Comparison of ENCODE assay signal across 16 cellular contexts in the genomic region with DNA sequence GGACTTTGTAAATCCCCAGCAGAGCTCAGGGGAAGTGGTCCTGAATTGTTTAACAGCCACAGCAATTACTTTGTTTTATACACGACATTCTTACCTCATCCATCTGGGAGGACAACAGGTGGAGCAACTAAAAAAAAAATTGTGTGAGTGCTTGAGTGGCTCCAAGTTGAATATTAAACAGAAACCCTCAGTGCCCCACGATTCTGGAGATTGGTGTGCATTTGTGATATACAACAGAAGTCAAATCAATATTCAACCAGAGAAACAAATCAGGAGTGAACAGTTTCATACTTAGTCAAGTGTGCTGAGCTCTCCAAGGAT.
"Had no signal": no experiment of that assay in that cellular context is flagged by ENCODE, and none has a peak within 500 bp of the region (broad histone marks: within the 10 kb centered on the region; RNA-seq: fewer than 3 reads in every experiment).

No MANE protein-coding gene starts in this region.

- DNase-seq: activated B cell treated with CpG ODN at 0.5 μM for 24 hours; activated CD4-positive, alpha-beta T cell treated with anti-CD3 and anti-CD28 coated beads for 48 hours; activated CD8-positive, alpha-beta T cell treated with anti-CD3 and anti-CD28 coated beads for 36 hours; activated naive CD4-positive, alpha-beta T cell treated with anti-CD3 and anti-CD28 coated beads for 36 hours; activated T-cell treated with anti-CD3 and anti-CD28 coated beads, Interleukin-2, amount 50 U/mL, for 24 hours; effector CD4-positive, alpha-beta T cell; esophagus squamous epithelium; nephron progenitor cell; occipital lobe; T-cell; uterus had no signal

- H3K27ac ChIP-seq: coronary artery, esophagus squamous epithelium, tibial nerve, uterus had no signal

- H3K4me1 ChIP-seq: esophagus squamous epithelium, tibial nerve, uterus had no signal

- H3K27ac Mint-ChIP-seq: activated B cell treated with CpG ODN at 0.5 μM for 24 hours; activated CD8-positive, alpha-beta T cell treated with anti-CD3 and anti-CD28 coated beads for 36 hours; activated naive CD4-positive, alpha-beta T cell treated with anti-CD3 and anti-CD28 coated beads for 36 hours; activated T-cell treated with anti-CD3 and anti-CD28 coated beads, Interleukin-2, amount 50 U/mL, for 24 hours; nephron progenitor cell; stimulated activated naive CD8-positive, alpha-beta T cell treated with anti-CD3 and anti-CD28 coated beads, Interleukin-15, Interleukin-2, amounts not matched to agents 100 ng/mL and 50 ng/mL, for 24 hours; T-cell had no signal

- ATAC-seq: activated CD8-positive, alpha-beta T cell treated with anti-CD3 and anti-CD28 coated beads for 36 hours; T-cell had no signal

- H3K9me3 ChIP-seq: esophagus squamous epithelium, uterus had no signal

- H3K36me3 ChIP-seq: esophagus squamous epithelium, tibial nerve, uterus had no signal

- H3K9me3 Mint-ChIP-seq: activated B cell treated with CpG ODN at 0.5 μM for 24 hours; activated CD8-positive, alpha-beta T cell treated with anti-CD3 and anti-CD28 coated beads for 36 hours; activated naive CD4-positive, alpha-beta T cell treated with anti-CD3 and anti-CD28 coated beads for 36 hours; activated T-cell treated with anti-CD3 and anti-CD28 coated beads, Interleukin-2, amount 50 U/mL, for 24 hours; stimulated activated naive CD8-positive, alpha-beta T cell treated with anti-CD3 and anti-CD28 coated beads, Interleukin-15, Interleukin-2, amounts not matched to agents 100 ng/mL and 50 ng/mL, for 24 hours had no signal

- H3K4me1 Mint-ChIP-seq: activated B cell treated with CpG ODN at 0.5 μM for 24 hours, T-cell had no signal

- H3K27me3 ChIP-seq: esophagus squamous epithelium, tibial nerve, uterus had no signal

- H3K4me3 ChIP-seq: coronary artery, esophagus squamous epithelium, lung, tibial nerve, uterus had no signal

- FAIRE-seq: endothelial cell of umbilical vein had no signal

- H3K36me3 Mint-ChIP-seq: T-cell had no signal

- H3K4me3 Mint-ChIP-seq: activated B cell treated with CpG ODN at 0.5 μM for 24 hours; activated CD8-positive, alpha-beta T cell treated with anti-CD3 and anti-CD28 coated beads for 36 hours; activated naive CD4-positive, alpha-beta T cell treated with anti-CD3 and anti-CD28 coated beads for 36 hours; activated T-cell treated with anti-CD3 and anti-CD28 coated beads, Interleukin-2, amount 50 U/mL, for 24 hours; nephron progenitor cell; stimulated activated naive CD8-positive, alpha-beta T cell treated with anti-CD3 and anti-CD28 coated beads, Interleukin-15, Interleukin-2, amounts not matched to agents 100 ng/mL and 50 ng/mL, for 24 hours; T-cell had no signal
